Comparison of ENCODE assay signal across 1 cellular context in the genomic region with DNA sequence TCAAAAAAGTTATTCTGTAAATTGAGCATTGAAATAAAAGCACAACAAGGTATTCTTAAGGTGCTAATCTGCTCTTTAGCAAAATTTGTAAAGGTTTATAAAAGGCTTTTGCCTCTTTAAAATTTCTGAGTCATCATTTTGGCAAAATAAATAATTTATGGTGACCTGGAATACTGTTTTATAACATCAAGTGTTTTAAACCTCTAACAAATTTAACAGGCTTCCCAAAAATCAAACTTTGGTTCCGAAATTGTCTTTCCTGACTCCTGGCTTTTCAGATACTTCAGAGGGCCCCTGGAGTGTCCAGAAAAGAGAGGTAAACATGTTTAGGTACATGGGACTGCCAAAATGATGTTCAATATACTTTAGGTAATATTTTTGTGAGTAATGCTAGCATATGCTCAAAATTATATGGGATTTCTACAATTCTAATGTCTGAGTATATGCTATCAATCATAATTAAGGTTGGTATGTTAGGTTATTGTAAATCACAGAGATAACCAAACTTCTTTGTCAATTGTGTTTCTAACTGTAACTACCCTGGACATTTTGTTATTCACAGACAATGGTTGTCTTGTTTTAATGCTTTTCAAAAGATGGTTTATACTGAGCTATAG.
A peak's percentile ranks its signal among the peaks of the same experiment; 100 is the strongest.
TF ChIP-seq lines count a peak whose summit lies in the region.

No MANE protein-coding gene starts in this region.

TF ChIP-seq in K562, 482 proteins besides CTCF, POLR2A, EP300 and RAD21 (continued from another document):
- TF ChIP-seq, protein P1, sequence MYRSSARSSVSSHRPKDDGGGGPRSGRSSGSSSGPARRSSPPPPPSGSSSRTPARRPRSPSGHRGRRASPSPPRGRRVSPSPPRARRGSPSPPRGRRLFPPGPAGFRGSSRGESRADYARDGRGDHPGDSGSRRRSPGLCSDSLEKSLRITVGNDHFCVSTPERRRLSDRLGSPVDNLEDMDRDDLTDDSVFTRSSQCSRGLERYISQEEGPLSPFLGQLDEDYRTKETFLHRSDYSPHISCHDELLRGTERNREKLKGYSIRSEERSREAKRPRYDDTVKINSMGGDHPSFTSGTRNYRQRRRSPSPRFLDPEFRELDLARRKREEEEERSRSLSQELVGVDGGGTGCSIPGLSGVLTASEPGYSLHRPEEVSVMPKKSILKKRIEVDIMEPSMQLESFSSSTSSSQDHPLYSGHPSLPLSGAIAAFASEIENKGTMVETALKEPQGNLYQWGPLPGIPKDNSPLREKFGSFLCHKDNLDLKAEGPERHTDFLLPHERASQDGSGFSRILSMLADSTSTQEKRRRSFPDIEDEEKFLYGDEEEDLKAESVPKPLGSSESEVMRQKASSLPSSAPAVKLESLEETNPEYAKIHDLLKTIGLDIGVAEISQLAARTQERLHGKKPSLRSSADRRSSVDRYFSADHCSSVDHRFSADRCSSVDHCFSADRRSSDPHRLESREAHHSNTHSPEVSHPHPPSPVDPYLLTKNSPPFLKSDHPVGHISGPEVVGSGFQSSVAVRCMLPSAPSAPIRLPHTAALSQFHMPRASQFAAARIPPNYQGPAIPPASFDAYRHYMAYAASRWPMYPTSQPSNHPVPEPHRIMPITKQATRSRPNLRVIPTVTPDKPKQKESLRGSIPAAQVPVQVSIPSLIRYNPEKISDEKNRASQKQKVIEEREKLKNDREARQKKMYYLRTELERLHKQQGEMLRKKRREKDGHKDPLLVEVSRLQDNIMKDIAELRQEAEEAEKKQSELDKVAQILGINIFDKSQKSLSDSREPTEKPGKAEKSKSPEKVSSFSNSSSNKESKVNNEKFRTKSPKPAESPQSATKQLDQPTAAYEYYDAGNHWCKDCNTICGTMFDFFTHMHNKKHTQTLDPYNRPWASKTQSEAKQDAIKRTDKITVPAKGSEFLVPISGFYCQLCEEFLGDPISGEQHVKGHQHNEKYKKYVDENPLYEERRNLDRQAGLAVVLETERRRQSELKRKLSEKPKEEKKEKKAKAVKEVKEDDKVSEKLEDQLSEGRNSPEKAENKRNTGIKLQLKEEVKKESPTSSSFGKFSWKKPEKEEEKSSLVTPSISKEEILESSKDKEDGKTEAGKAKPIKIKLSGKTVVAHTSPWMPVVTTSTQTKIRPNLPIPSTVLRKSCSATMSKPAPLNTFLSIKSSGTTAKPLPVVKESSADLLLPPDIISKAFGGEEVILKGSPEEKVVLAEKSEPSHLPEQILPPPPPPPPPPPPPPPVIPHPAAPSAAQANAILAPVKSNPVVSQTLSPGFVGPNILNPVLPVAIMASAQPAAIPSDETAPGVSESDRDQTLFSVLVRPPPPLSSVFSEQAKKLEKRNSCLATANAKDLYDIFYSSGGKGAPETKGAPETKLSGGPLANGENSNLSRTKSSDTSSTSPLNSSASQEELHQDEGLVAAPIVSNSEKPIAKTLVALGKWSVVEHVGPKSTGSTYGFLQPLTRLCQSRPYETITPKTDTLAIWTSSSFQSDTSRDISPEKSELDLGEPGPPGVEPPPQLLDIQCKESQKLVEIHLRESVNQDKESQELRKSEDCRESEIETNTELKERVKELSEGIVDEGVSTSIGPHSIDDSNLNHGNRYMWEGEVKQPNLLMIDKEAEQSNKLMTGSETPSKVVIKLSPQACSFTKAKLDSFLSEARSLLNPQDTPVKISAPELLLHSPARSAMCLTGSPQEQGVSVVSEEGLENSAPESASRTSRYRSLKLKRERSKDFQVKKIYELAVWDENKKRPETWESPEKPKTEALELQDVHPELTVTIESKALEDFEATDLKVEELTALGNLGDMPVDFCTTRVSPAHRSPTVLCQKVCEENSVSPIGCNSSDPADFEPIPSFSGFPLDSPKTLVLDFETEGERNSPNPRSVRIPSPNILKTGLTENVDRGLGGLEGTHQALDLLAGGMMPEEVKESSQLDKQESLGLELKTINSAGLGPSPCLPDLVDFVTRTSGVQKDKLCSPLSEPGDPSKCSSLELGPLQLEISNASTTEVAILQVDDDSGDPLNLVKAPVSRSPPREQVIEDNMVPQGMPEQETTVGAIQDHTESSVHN (IDR thresholded peaks at IDR 0.05; ENCODE audit: borderline replicate concordance in 1 of 2, low read depth in 1 of 2), result no peak
- TF ChIP-seq CREM (IDR thresholded peaks at IDR 0.05; ENCODE audit: low read depth), result no peak
- TF ChIP-seq, protein P2, sequence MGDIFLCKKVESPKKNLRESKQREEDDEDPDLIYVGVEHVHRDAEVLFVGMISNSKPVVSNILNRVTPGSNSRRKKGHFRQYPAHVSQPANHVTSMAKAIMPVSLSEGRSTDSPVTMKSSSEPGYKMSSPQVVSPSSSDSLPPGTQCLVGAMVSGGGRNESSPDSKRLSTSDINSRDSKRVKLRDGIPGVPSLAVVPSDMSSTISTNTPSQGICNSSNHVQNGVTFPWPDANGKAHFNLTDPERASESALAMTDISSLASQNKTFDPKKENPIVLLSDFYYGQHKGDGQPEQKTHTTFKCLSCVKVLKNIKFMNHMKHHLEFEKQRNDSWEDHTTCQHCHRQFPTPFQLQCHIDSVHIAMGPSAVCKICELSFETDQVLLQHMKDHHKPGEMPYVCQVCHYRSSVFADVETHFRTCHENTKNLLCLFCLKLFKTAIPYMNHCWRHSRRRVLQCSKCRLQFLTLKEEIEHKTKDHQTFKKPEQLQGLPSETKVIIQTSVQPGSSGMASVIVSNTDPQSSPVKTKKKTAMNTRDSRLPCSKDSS (IDR thresholded peaks at IDR 0.05; ENCODE audit: low read depth, partially characterized antibody), result peak; percentile 64
- no peak for TF ChIP-seq GATAD2A (IDR thresholded peaks at IDR 0.05)
- peak; percentile 71 for TF ChIP-seq RBM25 (IDR thresholded peaks at IDR 0.05; ENCODE audit: low read depth, low read length, severe bottlenecking)
- TF ChIP-seq MAFK (IDR thresholded peaks at IDR 0.05; ENCODE audit: low read length), result peak; percentile 7; the same call in 1 of the 2 replicates
- TF ChIP-seq PURB (CRISPR knock-in tag; IDR thresholded peaks at IDR 0.05; ENCODE audit: low read depth), result no peak
- TF ChIP-seq KAT2B (IDR thresholded peaks at IDR 0.05; ENCODE audit: low read depth, low read length), result no peak
- no peak for TF ChIP-seq SRSF3 (IDR thresholded peaks at IDR 0.05; ENCODE audit: insufficient read depth, low read length)
- TF ChIP-seq, protein P3, sequence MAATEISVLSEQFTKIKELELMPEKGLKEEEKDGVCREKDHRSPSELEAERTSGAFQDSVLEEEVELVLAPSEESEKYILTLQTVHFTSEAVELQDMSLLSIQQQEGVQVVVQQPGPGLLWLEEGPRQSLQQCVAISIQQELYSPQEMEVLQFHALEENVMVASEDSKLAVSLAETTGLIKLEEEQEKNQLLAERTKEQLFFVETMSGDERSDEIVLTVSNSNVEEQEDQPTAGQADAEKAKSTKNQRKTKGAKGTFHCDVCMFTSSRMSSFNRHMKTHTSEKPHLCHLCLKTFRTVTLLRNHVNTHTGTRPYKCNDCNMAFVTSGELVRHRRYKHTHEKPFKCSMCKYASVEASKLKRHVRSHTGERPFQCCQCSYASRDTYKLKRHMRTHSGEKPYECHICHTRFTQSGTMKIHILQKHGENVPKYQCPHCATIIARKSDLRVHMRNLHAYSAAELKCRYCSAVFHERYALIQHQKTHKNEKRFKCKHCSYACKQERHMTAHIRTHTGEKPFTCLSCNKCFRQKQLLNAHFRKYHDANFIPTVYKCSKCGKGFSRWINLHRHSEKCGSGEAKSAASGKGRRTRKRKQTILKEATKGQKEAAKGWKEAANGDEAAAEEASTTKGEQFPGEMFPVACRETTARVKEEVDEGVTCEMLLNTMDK (IDR thresholded peaks at IDR 0.05; ENCODE audit: borderline replicate concordance, insufficient read depth, low read depth, low read length, poor library complexity, severe bottlenecking), result no peak
- no peak for TF ChIP-seq HDAC2 (IDR thresholded peaks at IDR 0.05)
- TF ChIP-seq ZNF212 (CRISPR knock-in tag; IDR thresholded peaks at IDR 0.05), result no peak
- TF ChIP-seq TAF7 (tag; IDR thresholded peaks at IDR 0.05), result no peak
- TF ChIP-seq ZFPM2 (CRISPR knock-in tag; IDR thresholded peaks at IDR 0.05), result no peak
- TF ChIP-seq TRIM28 (IDR thresholded peaks at IDR 0.05), result peak; percentile 93
- peak; percentile 48; the same call in 1 of the 2 replicates for TF ChIP-seq C11orf30 (IDR thresholded peaks at IDR 0.05; ENCODE audit: low read depth)
- peak; percentile 60; the same call in 1 of the 2 replicates for TF ChIP-seq ZNF316 (IDR thresholded peaks at IDR 0.05)
- TF ChIP-seq ZNF77 (CRISPR knock-in tag; IDR thresholded peaks at IDR 0.05), result no peak
- TF ChIP-seq, protein P4, sequence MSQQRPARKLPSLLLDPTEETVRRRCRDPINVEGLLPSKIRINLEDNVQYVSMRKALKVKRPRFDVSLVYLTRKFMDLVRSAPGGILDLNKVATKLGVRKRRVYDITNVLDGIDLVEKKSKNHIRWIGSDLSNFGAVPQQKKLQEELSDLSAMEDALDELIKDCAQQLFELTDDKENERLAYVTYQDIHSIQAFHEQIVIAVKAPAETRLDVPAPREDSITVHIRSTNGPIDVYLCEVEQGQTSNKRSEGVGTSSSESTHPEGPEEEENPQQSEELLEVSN (IDR thresholded peaks at IDR 0.05; ENCODE audit: borderline replicate concordance in 1 of 2, extremely low read depth in 1 of 2, insufficient read depth in 1 of 2, insufficient read length in 1 of 2, low read depth in 1 of 2, low read length in 1 of 2, poor library complexity in 1 of 2, severe bottlenecking in 1 of 2), result no peak
- TF ChIP-seq SREBF2 (CRISPR knock-in tag; IDR thresholded peaks at IDR 0.05), result no peak
- TF ChIP-seq TGIF2 (CRISPR knock-in tag; IDR thresholded peaks at IDR 0.05), result no peak
- no peak for TF ChIP-seq SLC30A9 (CRISPR knock-in tag; IDR thresholded peaks at IDR 0.05)
